ENCODE assay signal across 9 cellular contexts in the genomic region with DNA sequence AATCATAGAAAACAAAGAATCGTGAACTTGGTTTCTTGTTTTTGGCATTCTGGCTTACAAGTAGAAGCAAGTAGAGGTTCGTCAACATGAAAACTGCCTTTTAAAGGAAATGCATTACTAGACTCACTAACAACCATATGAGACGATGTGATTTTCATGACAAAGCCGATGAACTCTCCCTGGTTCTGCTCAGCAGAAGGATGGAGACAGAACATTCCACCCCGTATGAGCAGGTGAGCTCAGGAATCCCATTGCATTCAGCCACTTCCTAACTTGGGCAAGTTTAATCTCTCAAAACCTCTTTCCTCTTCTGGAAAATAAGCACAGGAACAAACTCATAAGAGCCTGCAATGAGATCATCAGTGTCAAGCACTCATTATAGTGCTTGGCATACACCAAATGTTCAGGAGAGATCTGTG. TPM values are rescaled to one million over a fixed set of nuclear protein-coding genes. Genes with fewer than 3 reads are reported as not detected.
DNase-seq lines count a peak whose midpoint lies in the region; ATAC-seq and TF ChIP-seq lines count a peak whose summit lies in the region.
"Had no signal": no experiment of that assay in that cellular context is flagged by ENCODE, and none has a peak within 500 bp of the region (broad histone marks: within the 10 kb centered on the region; RNA-seq: fewer than 3 reads in every experiment).

No MANE protein-coding gene starts in this region.

- 78 to 79% methylated on average over 5 of the region's 5 CpGs for WGBS in endodermal cell (ENCODE audit: insufficient coverage in 1 of 2, insufficient read length in 1 of 2), 2 experiments
- 53 to 70% methylated on average over 4 to 5 of the region's 5 CpGs for WGBS in transverse colon (ENCODE audit: low coverage in 1 of 2), 2 donors

- H3K4me3 Mint-ChIP-seq in endodermal cell = no peak overlapping the region

- H3K9me3 ChIP-seq in Peyer's patch (no peaks in the 10 kb centered on the region), endodermal cell (ENCODE audit: control insufficient read depth, low read length) (no peaks in the 10 kb centered on the region), lower lobe of right lung (no peaks in the 10 kb centered on the region), transverse colon (no peaks in the 10 kb centered on the region)

- H3K4me1 ChIP-seq in Peyer's patch (no peaks in the 10 kb centered on the region), endodermal cell (ENCODE audit: control insufficient read depth, insufficient read depth, low read length) (peaks cover 8% of the 10 kb centered on the region), lower lobe of right lung (peaks cover 45% of the 10 kb centered on the region), transverse colon (peaks cover 0 to 34% (median 14%) of the 10 kb centered on the region in 4 donors)

- H3K36me3 ChIP-seq in Peyer's patch = no peaks in the 10 kb centered on the region
- H3K36me3 ChIP-seq in endodermal cell (ENCODE audit: control insufficient read depth, insufficient read depth, low read length) = no peaks in the 10 kb centered on the region
- H3K36me3 ChIP-seq in lower lobe of right lung = no peaks in the 10 kb centered on the region
- no peaks in the 10 kb centered on the region for H3K36me3 ChIP-seq in transverse colon

- DNase-seq in Peyer's patch = no peak
- no peak for DNase-seq in endodermal cell
- DNase-seq in lower lobe of right lung = no peak
- DNase-seq in transverse colon = no peak
- DNase-seq: activated CD4-positive, alpha-beta T cell treated with anti-CD3 and anti-CD28 coated beads, Interleukin-2, amount 50 U/mL, for 1 hour; anterior cingulate cortex had no signal

- H3K27me3 ChIP-seq in Peyer's patch (no peaks in the 10 kb centered on the region), endodermal cell (ENCODE audit: control insufficient read depth, insufficient read depth, low read length, poor library complexity, severe bottlenecking) (no peaks in the 10 kb centered on the region), lower lobe of right lung (ENCODE audit: low read depth) (no peaks in the 10 kb centered on the region), transverse colon (no peaks in the 10 kb centered on the region)

- no peak for TF ChIP-seq EP300 in transverse colon (IDR thresholded peaks at IDR 0.05; ENCODE audit: low read depth)

- H3K9ac ChIP-seq in endodermal cell (ENCODE audit: extremely low read depth, low read length, poor library complexity, severe bottlenecking) = no peak overlapping the region

- H3K27ac Mint-ChIP-seq in endodermal cell = peak overlapping the region; percentile 5

- peaks cover 6% of the 10 kb centered on the region for H3K36me3 Mint-ChIP-seq in endodermal cell (ENCODE audit: low read depth)

- intact Hi-C loops in lower lobe of right lung (cut with DNase I) = no loop called here
- intact Hi-C loops in transverse colon (cut with DNase I; ENCODE audit: low total_unique reads) = no loop called here

- H3K27ac ChIP-seq in Peyer's patch = peak overlapping the region in 3 of 4 donors; percentile 8 to 60 (median 12)
- H3K27ac ChIP-seq in endodermal cell (ENCODE audit: low read depth, low read length) = no peak overlapping the region
- H3K27ac ChIP-seq in lower lobe of right lung = peak overlapping the region; percentile 72
- peak overlapping the region; percentile 46 to 73 (median 62) for H3K27ac ChIP-seq in transverse colon

- no peaks in the 10 kb centered on the region for H3K27me3 Mint-ChIP-seq in endodermal cell (ENCODE audit: insufficient read depth)

- TF ChIP-seq POLR2A in Peyer's patch (IDR thresholded peaks at IDR 0.05) (no peak), transverse colon (IDR thresholded peaks at IDR 0.05) (no peak)

- H3K4me1 Mint-ChIP-seq in endodermal cell = peaks cover 20% of the 10 kb centered on the region

- peaks cover 9% of the 10 kb centered on the region for H3K9me3 Mint-ChIP-seq in endodermal cell

- TF ChIP-seq CTCF in Peyer's patch (IDR thresholded peaks at IDR 0.05) (no peak), endodermal cell (conservative IDR thresholded peaks at IDR 0.05) (no peak), lower lobe of right lung (IDR thresholded peaks at IDR 0.05) (no peak), transverse colon (IDR thresholded peaks at IDR 0.05) (no peak)

- in situ Hi-C loops in transverse colon (cut with MboI; ENCODE audit: low pct_ligation_motif_present in 1 of 4, low pct_unique_long_range_greater_than_20kb in 1 of 4, low sequenced_read_pairs in 3 of 4) = no loop called here

- ATAC-seq in lower lobe of right lung (peak; percentile 80 to 88), HG02885 (IDR thresholded peaks at IDR 0.05; ENCODE audit: poor library complexity, unreplicated experiment) (no peak), HG02571 (IDR thresholded peaks at IDR 0.05; ENCODE audit: unreplicated experiment) (no peak), GM19351 (IDR thresholded peaks at IDR 0.05; ENCODE audit: unreplicated experiment) (no peak)

- H3K4me3 ChIP-seq in Peyer's patch = no peak overlapping the region
- no peak overlapping the region for H3K4me3 ChIP-seq in endodermal cell (ENCODE audit: low read length)
- H3K4me3 ChIP-seq in lower lobe of right lung = no peak overlapping the region
- no peak overlapping the region for H3K4me3 ChIP-seq in transverse colon

RNA-seq across cellular contexts. Expression of gene SVIL, which starts 57.4 kb away (rescaled TPM):
- 10 to 100 TPM; 30.3 to 84.3 (median 62.5) TPM for total RNA-seq in Peyer's patch
- 10 to 100 TPM; 25.2 to 32.9 TPM for total RNA-seq in endodermal cell
- polyA plus RNA-seq in endodermal cell (2013, experiment 1 of 2) = 21.7 TPM
- polyA plus RNA-seq in endodermal cell (2013, experiment 2 of 2) = 17.3 TPM
- 118 TPM for total RNA-seq in lower lobe of right lung
- total RNA-seq in transverse colon = 100 to 1,000 TPM; 146 to 192 (median 156) TPM

Comparison
In these comparisons a context has a peak if more than half of its experiments do, and no peak if none do; other contexts are left out.
1. ATAC-seq: peak in lower lobe of right lung (2 of 2); none in HG02885 (single experiment), HG02571 (single experiment) and GM19351 (single experiment).